ENCODE assay signal across 13 cellular contexts in genomic region chr11:68117896-68118470, GRCh38. TPM values are rescaled to one million over a fixed set of nuclear protein-coding genes. Genes with fewer than 3 reads are reported as not detected.
DNase-seq lines count a peak whose midpoint lies in the region; ATAC-seq, FAIRE-seq and TF ChIP-seq lines count a peak whose summit lies in the region.
"Had no signal": no experiment of that assay in that cellular context is flagged by ENCODE, and none has a peak within 500 bp of the region (broad histone marks: within the 10 kb centered on the region; RNA-seq: fewer than 3 reads in every experiment).

No MANE protein-coding gene starts in this region.

- intact Hi-C loops in Right ventricle myocardium inferior (cut with DNase I) = no loop called here

- H3K27ac ChIP-seq in cardiac muscle cell = peak overlapping the region; percentile 99
- peak overlapping the region; percentile 54 for H3K27ac ChIP-seq in cingulate gyrus (ENCODE audit: low read depth, low read length)
- H3K27ac ChIP-seq: A549 had no signal

- peak overlapping the region; percentile 95 for H3K27ac Mint-ChIP-seq in type B pancreatic cell
- H3K27ac Mint-ChIP-seq: stimulated activated effector memory CD8-positive, alpha-beta T cell treated with anti-CD3 and anti-CD28 coated beads, Interleukin-12 subunit alpha, Interleukin-12 subunit beta, amount 100 ng/mL, for 72 hours had no signal

- H3K36me3 ChIP-seq in cardiac muscle cell = no peaks in the 10 kb centered on the region

- H3K9me3 Mint-ChIP-seq in type B pancreatic cell = no peaks in the 10 kb centered on the region
- H3K9me3 Mint-ChIP-seq: stimulated activated effector memory CD8-positive, alpha-beta T cell treated with anti-CD3 and anti-CD28 coated beads, Interleukin-12 subunit alpha, Interleukin-12 subunit beta, amount 100 ng/mL, for 72 hours had no signal

- H3K9me3 ChIP-seq in cardiac muscle cell (ENCODE audit: low read depth) = no peaks in the 10 kb centered on the region
- H3K9me3 ChIP-seq: A549, ascending aorta had no signal

- peak overlapping the region; percentile 98 for H3K4me3 Mint-ChIP-seq in type B pancreatic cell
- H3K4me3 Mint-ChIP-seq: stimulated activated effector memory CD8-positive, alpha-beta T cell treated with anti-CD3 and anti-CD28 coated beads, Interleukin-12 subunit alpha, Interleukin-12 subunit beta, amount 100 ng/mL, for 72 hours had no signal

- no peak for FAIRE-seq in D721Med (lab: Jason Lieb, UNC)
- FAIRE-seq: A549 had no signal

- peaks cover 37% of the 10 kb centered on the region for H3K4me1 Mint-ChIP-seq in type B pancreatic cell (ENCODE audit: unreplicated experiment)

- TF ChIP-seq CTCF in cardiac muscle cell (IDR thresholded peaks at IDR 0.05; ENCODE audit: low read depth, low read length) (no peak), type B pancreatic cell (conservative IDR thresholded peaks at IDR 0.05) (no peak), D721Med (IDR thresholded peaks at IDR 0.05; ENCODE audit: insufficient read depth, missing control alignments) (no peak)

- ATAC-seq in Right ventricle myocardium inferior (no peak), HG02885 (IDR thresholded peaks at IDR 0.05; ENCODE audit: poor library complexity, unreplicated experiment) (no peak)
- ATAC-seq: A549; stimulated activated effector memory CD8-positive, alpha-beta T cell treated with anti-CD3 and anti-CD28 coated beads, Interleukin-12 subunit alpha, Interleukin-12 subunit beta, amount 100 ng/mL, for 72 hours had no signal

- H3K27me3 Mint-ChIP-seq in type B pancreatic cell = no peaks in the 10 kb centered on the region

- H3K36me3 Mint-ChIP-seq in type B pancreatic cell = peaks cover 11% of the 10 kb centered on the region

- H3K27me3 ChIP-seq in cardiac muscle cell = no peaks in the 10 kb centered on the region
- H3K27me3 ChIP-seq: ascending aorta had no signal

- H3K4me1 ChIP-seq in cardiac muscle cell (ENCODE audit: low read depth) = peaks cover 43% of the 10 kb centered on the region

- DNase-seq in cardiac muscle cell (ENCODE audit: low read depth in 1 of 2, low spot score in 1 of 2) = peak in 1 of 2 donors; percentile 88
- no peak for DNase-seq in Right ventricle myocardium inferior (ENCODE audit: missing footprints)
- DNase-seq in myocyte (ENCODE audit: low read depth) = peak; percentile 26
- DNase-seq in type B pancreatic cell (ENCODE audit: extremely low spot score, unreplicated experiment) = no peak
- DNase-seq in D721Med (ENCODE audit: insufficient read length, low spot score) = no peak
- no peak for DNase-seq in activated CD8-positive, alpha-beta memory T cell treated with anti-CD3 and anti-CD28 coated beads for 24 hours
- DNase-seq: DMS79, NCI-H69 had no signal

- peak overlapping the region; percentile 63 for H3K4me3 ChIP-seq in cardiac muscle cell
- H3K4me3 ChIP-seq: A549 had no signal

RNA-seq across cellular contexts. Expression of gene CHKA, which starts 3.2 kb away (rescaled TPM):
- total RNA-seq in cardiac muscle cell (49.2 and 143 TPM in 2 replicates), Right ventricle myocardium inferior (7.6 TPM), myocyte (12.0 and 15.3 TPM in 2 replicates), type B pancreatic cell (ENCODE audit: low replicate concordance) (32.2 and 46.7 TPM in 2 replicates)
- polyA plus RNA-seq in cardiac muscle cell = 37.6 and 41.3 TPM in 2 replicates
- 16.8 TPM for polyA plus RNA-seq in myocyte (2012)
